ENCODE assay signal across 1 cellular context in genomic region chr3:178120367-178120766, GRCh38.
TF ChIP-seq lines count a peak whose summit lies in the region.

No MANE protein-coding gene starts in this region.

TF ChIP-seq in IMR-90, 13 proteins besides CTCF, POLR2A, EP300 and RAD21 (continued from another document):
- TF ChIP-seq CEBPB (IDR thresholded peaks at IDR 0.05; ENCODE audit: low read depth, low read length) (no peak), CHD1 (IDR thresholded peaks at IDR 0.05; ENCODE audit: low read depth, low read length) (no peak), ELK1 (IDR thresholded peaks at IDR 0.05; ENCODE audit: borderline replicate concordance, low read depth, low read length) (no peak)
TF ChIP-seq in IMR-90: peak in this region for 0.
